In the genomic region with DNA sequence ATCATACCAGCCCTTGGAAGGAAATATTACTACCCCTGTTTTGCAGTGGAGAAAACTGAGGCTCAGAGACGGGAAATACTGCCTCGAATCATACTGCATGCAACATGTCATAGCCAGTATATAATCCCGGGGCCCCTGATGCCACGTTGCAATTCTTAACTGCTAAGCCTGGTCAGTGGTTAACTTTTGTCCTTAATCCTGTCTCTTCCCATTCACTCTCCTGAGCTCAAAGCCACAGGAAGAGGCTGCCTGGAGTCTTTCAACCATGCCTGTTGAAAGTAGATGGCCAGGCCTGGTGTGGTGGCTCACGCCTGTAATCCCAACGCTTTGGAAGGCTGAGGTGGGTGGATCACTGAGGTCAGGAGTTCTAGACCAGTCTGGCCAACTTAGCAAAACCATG, we compare ENCODE assay signal across 9 cellular contexts.
"Had no signal": no experiment of that assay in that cellular context is flagged by ENCODE, and none has a peak within 500 bp of the region (broad histone marks: within the 10 kb centered on the region; RNA-seq: fewer than 3 reads in every experiment).

No MANE protein-coding gene starts in this region.

- H3K9ac ChIP-seq: GM23248 had no signal

- H3K4me1 ChIP-seq: HAP-1 had no signal

- H3K27ac Mint-ChIP-seq: HFFc6 had no signal

- FAIRE-seq: HTR-8/SVneo, K562 had no signal

- H3K9me3 ChIP-seq: HAP-1 had no signal

- ATAC-seq: HCT116, K562 had no signal

- H3K27ac ChIP-seq: GM23248 had no signal

- H3K4me3 ChIP-seq: GM23248, HAP-1, K562 had no signal

- H2AFZ ChIP-seq: GM23248 had no signal

- H3K9me3 Mint-ChIP-seq: HFFc6 had no signal

- DNase-seq: GM23248, GOT3, H7, HFFc6, IMR-90 had no signal

- H3K36me3 ChIP-seq: HAP-1 had no signal

- H3K4me3 Mint-ChIP-seq: HFFc6 had no signal
